In the genomic region with DNA sequence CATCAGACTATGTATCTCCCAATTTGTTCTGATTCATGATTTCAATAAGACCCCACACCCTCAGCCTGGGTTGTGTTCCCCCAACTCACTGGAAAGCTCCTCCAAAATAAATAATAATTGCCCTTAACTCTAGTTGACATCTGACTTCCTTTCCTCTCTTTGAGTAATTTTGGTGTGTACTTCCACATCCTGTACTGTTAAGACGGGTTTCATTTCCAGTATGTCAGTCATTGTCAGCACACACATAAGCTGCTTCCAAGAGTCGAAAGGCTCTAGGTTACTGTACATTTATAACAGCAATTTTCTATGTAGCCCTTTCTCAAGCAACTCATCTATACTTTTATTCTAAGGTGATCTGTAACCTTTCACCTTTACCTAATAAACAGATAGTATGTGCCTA, we compare ENCODE assay signal across 12 cellular contexts. TPM values are rescaled to one million over a fixed set of nuclear protein-coding genes. Genes with fewer than 3 reads are reported as not detected.
A peak's percentile ranks its signal among the peaks of the same experiment; 100 is the strongest.
DNase-seq lines count a peak whose midpoint lies in the region; ATAC-seq and TF ChIP-seq lines count a peak whose summit lies in the region.
"Had no signal": no experiment of that assay in that cellular context is flagged by ENCODE, and none has a peak within 500 bp of the region (broad histone marks: within the 10 kb centered on the region; RNA-seq: fewer than 3 reads in every experiment).

No MANE protein-coding gene starts in this region.

- no peak for TF ChIP-seq CTCF in mesothelial cell of epicardium (IDR thresholded peaks at IDR 0.05; ENCODE audit: unreplicated experiment)

- no peaks in the 10 kb centered on the region for H3K36me3 Mint-ChIP-seq in T-helper 17 cell (ENCODE audit: low read depth)
- no peaks in the 10 kb centered on the region for H3K36me3 Mint-ChIP-seq in mesothelial cell of epicardium

- H3K4me3 Mint-ChIP-seq in T-helper 17 cell (no peak overlapping the region), mesothelial cell of epicardium (no peak overlapping the region)

- H3K9me3 ChIP-seq in T-helper 17 cell (ENCODE audit: control insufficient read depth, low read length, poor library complexity, severe bottlenecking), result no peaks in the 10 kb centered on the region
- H3K9me3 ChIP-seq: breast epithelium, Caco-2, thoracic aorta had no signal

- H3K27ac Mint-ChIP-seq in T-helper 17 cell (no peak overlapping the region), mesothelial cell of epicardium (peak overlapping the region; percentile 32)

- ATAC-seq in GM21619 (IDR thresholded peaks at IDR 0.05; ENCODE audit: unreplicated experiment) (peak; percentile 66), T-helper 17 cell (peak; percentile 30), HG03025 (IDR thresholded peaks at IDR 0.05; ENCODE audit: low FRiP score, unreplicated experiment) (no peak)

- no peaks in the 10 kb centered on the region for H3K9me3 Mint-ChIP-seq in mesothelial cell of epicardium

- H3K4me1 Mint-ChIP-seq in T-helper 17 cell (peaks cover 6% of the 10 kb centered on the region), mesothelial cell of epicardium (peaks cover 11% of the 10 kb centered on the region)

- H3K27me3 Mint-ChIP-seq in T-helper 17 cell (peaks cover 6% of the 10 kb centered on the region), mesothelial cell of epicardium (ENCODE audit: low read depth) (no peaks in the 10 kb centered on the region)

- DNase-seq in CD1c-positive myeloid dendritic cell (ENCODE audit: extremely low spot score), result peak; percentile 29
- DNase-seq in T-helper 17 cell, result no peak
- DNase-seq in mesothelial cell of epicardium (ENCODE audit: low spot score in 2 of 2, unreplicated experiment in 2 of 2), result no peak
- no peak for DNase-seq in glomerular visceral epithelial cell (ENCODE audit: extremely low spot score)
- DNase-seq in NK-92 (lab: John Stamatoyannopoulos, UW; ENCODE audit: unreplicated experiment), result no peak
- no peak for DNase-seq in NCI-H748 (lab: John Stamatoyannopoulos, UW; ENCODE audit: unreplicated experiment)
- DNase-seq: Caco-2 had no signal

RNA-seq across cellular contexts. Expression of gene C1QTNF7, which starts 52.1 kb away (rescaled TPM):
- not detected for total RNA-seq in T-helper 17 cell
- 3.9 to 4.4 TPM (median 4.1 TPM) in 3 replicates for total RNA-seq in mesothelial cell of epicardium
- total RNA-seq: Caco-2, myocyte had no signal
